Comparison of ENCODE assay signal across 8 cellular contexts in genomic region chr6:117482240-117483003, GRCh38. TPM values are rescaled to one million over a fixed set of nuclear protein-coding genes. Genes with fewer than 3 reads are reported as not detected.
DNase-seq lines count a peak whose midpoint lies in the region; ATAC-seq and TF ChIP-seq lines count a peak whose summit lies in the region.

Gene DCBLD1 (plus strand): TSS chr6:117482674. CDS start chr6:117482782, 108 bp downstream.

- no peak within 1 kb of the TSS for H3K27ac Mint-ChIP-seq in CD4-positive, alpha-beta T cell
- peak within 1 kb of the TSS; percentile 87 for H3K27ac Mint-ChIP-seq in activated T-cell treated with anti-CD3 and anti-CD28 coated beads, Interleukin-2, amount 50 U/mL, for 72 hours
- peak within 1 kb of the TSS; percentile 71 to 89 for H3K27ac Mint-ChIP-seq in stimulated activated naive CD8-positive, alpha-beta T cell treated with anti-CD3 and anti-CD28 coated beads, Interleukin-15, amount 100 ng/mL, for 72 hours

- peaks cover 19% of the 10 kb centered on the region for H3K4me1 Mint-ChIP-seq in CD4-positive, alpha-beta T cell (ENCODE audit: low read depth)
- H3K4me1 Mint-ChIP-seq in activated T-cell treated with anti-CD3 and anti-CD28 coated beads, Interleukin-2, amount 50 U/mL, for 72 hours (ENCODE audit: low read depth), result peaks cover 22% of the 10 kb centered on the region
- peaks cover 18% of the 10 kb centered on the region for H3K4me1 Mint-ChIP-seq in stimulated activated naive CD8-positive, alpha-beta T cell treated with anti-CD3 and anti-CD28 coated beads, Interleukin-15, amount 100 ng/mL, for 72 hours

- TF ChIP-seq POLR2A in esophagus squamous epithelium (IDR thresholded peaks at IDR 0.05), result peak in 2 of 4 donors; percentile 31 to 61

- peak; percentile 59 for ATAC-seq in CD4-positive, alpha-beta T cell (ENCODE audit: poor library complexity)
- ATAC-seq in GM19395 (IDR thresholded peaks at IDR 0.05; ENCODE audit: unreplicated experiment) (peak; percentile 74), HG03460 (IDR thresholded peaks at IDR 0.05; ENCODE audit: unreplicated experiment) (peak; percentile 64)
- peak; percentile 88 to 89 for ATAC-seq in activated T-cell treated with anti-CD3 and anti-CD28 coated beads, Interleukin-2, amount 50 U/mL, for 72 hours (replicated peaks in 1 of 2)
- peak; percentile 83 for ATAC-seq in stimulated activated naive CD8-positive, alpha-beta T cell treated with anti-CD3 and anti-CD28 coated beads, Interleukin-15, amount 100 ng/mL, for 72 hours

- H3K36me3 Mint-ChIP-seq in CD4-positive, alpha-beta T cell (ENCODE audit: low read depth), result no peaks in the 10 kb centered on the region
- peaks cover 0 to 2% of the 10 kb centered on the region in 2 donors for H3K36me3 Mint-ChIP-seq in activated T-cell treated with anti-CD3 and anti-CD28 coated beads, Interleukin-2, amount 50 U/mL, for 72 hours (ENCODE audit: insufficient read depth in 2 of 2)

- H3K36me3 ChIP-seq in OCI-LY3 (replicated peaks; ENCODE audit: low read depth, low read length) (no peaks in the 10 kb centered on the region), esophagus squamous epithelium (no peaks in the 10 kb centered on the region), muscle layer of duodenum (ENCODE audit: control insufficient read depth in 1 of 2, insufficient read depth in 2 of 2, low read length in 2 of 2) (no peaks in the 10 kb centered on the region)

- peak within 1 kb of the TSS; percentile 81 for H2AFZ ChIP-seq in OCI-LY3 (ENCODE audit: low read depth, low read length)

- H4K20me1 ChIP-seq in OCI-LY3 (ENCODE audit: insufficient read depth, low read length), result no peaks in the 10 kb centered on the region

- H3K27me3 ChIP-seq in CD4-positive, alpha-beta T cell (ENCODE audit: control insufficient read depth, insufficient read depth, low read length), result peaks cover 32% of the 10 kb centered on the region
- H3K27me3 ChIP-seq in OCI-LY3 (ENCODE audit: low read depth, low read length) (no peaks in the 10 kb centered on the region), esophagus squamous epithelium (no peaks in the 10 kb centered on the region), muscle layer of duodenum (ENCODE audit: low read depth, low read length) (no peaks in the 10 kb centered on the region)

- H3K9ac ChIP-seq in OCI-LY3 (ENCODE audit: low read length), result peak within 1 kb of the TSS; percentile 89

- peak within 1 kb of the TSS; percentile 84 for H3K4me2 ChIP-seq in OCI-LY3 (ENCODE audit: low read length)

- TF ChIP-seq CTCF in CD4-positive, alpha-beta T cell (IDR thresholded peaks at IDR 0.05), result no peak
- TF ChIP-seq CTCF in OCI-LY3 (IDR thresholded peaks at IDR 0.05; ENCODE audit: low read depth, low read length), result no peak
- peak in 1 of 6 experiments; percentile 3 for TF ChIP-seq CTCF in esophagus squamous epithelium (IDR thresholded peaks at IDR 0.05)

- no peaks in the 10 kb centered on the region for H3K9me3 ChIP-seq in CD4-positive, alpha-beta T cell (ENCODE audit: control insufficient read depth, low read length)
- no peaks in the 10 kb centered on the region for H3K9me3 ChIP-seq in OCI-LY3 (ENCODE audit: insufficient read depth, low read length)
- H3K9me3 ChIP-seq in esophagus squamous epithelium, result no peaks in the 10 kb centered on the region
- H3K9me3 ChIP-seq in muscle layer of duodenum (ENCODE audit: control insufficient read depth in 1 of 2, low read length in 2 of 2), result no peaks in the 10 kb centered on the region

- peaks cover 79% of the 10 kb centered on the region for H3K27me3 Mint-ChIP-seq in CD4-positive, alpha-beta T cell
- H3K27me3 Mint-ChIP-seq in activated T-cell treated with anti-CD3 and anti-CD28 coated beads, Interleukin-2, amount 50 U/mL, for 72 hours (ENCODE audit: low read depth), result peaks cover 63% of the 10 kb centered on the region
- peaks cover 62% of the 10 kb centered on the region for H3K27me3 Mint-ChIP-seq in stimulated activated naive CD8-positive, alpha-beta T cell treated with anti-CD3 and anti-CD28 coated beads, Interleukin-15, amount 100 ng/mL, for 72 hours

- peak within 1 kb of the TSS; percentile 89 for H3K4me3 Mint-ChIP-seq in CD4-positive, alpha-beta T cell
- peak within 1 kb of the TSS; percentile 97 to 99 for H3K4me3 Mint-ChIP-seq in activated T-cell treated with anti-CD3 and anti-CD28 coated beads, Interleukin-2, amount 50 U/mL, for 72 hours
- H3K4me3 Mint-ChIP-seq in stimulated activated naive CD8-positive, alpha-beta T cell treated with anti-CD3 and anti-CD28 coated beads, Interleukin-15, amount 100 ng/mL, for 72 hours, result peak within 1 kb of the TSS; percentile 88 to 92

- DNase-seq in CD4-positive, alpha-beta T cell, result peak in 9 of 10 experiments; percentile 12 to 49 (median 30)
- peak; percentile 70 to 76 for DNase-seq in activated T-cell treated with anti-CD3 and anti-CD28 coated beads, Interleukin-2, amount 50 U/mL, for 72 hours
- DNase-seq in esophagus squamous epithelium (lab: John Stamatoyannopoulos, UW), result peak; percentile 14
- peak; percentile 64 to 66 for DNase-seq in stimulated activated naive CD8-positive, alpha-beta T cell treated with anti-CD3 and anti-CD28 coated beads, Interleukin-15, amount 100 ng/mL, for 72 hours

- peak within 1 kb of the TSS; percentile 98 for H3K4me3 ChIP-seq in OCI-LY3 (ENCODE audit: low read length)
- H3K4me3 ChIP-seq in esophagus squamous epithelium, result peak within 1 kb of the TSS; percentile 59 to 87 (median 80)
- peak within 1 kb of the TSS; percentile 68 to 92 for H3K4me3 ChIP-seq in muscle layer of duodenum (ENCODE audit: low read depth in 1 of 2, low read length in 2 of 2)

- H3K9me3 Mint-ChIP-seq in CD4-positive, alpha-beta T cell, result no peaks in the 10 kb centered on the region
- no peaks in the 10 kb centered on the region for H3K9me3 Mint-ChIP-seq in activated T-cell treated with anti-CD3 and anti-CD28 coated beads, Interleukin-2, amount 50 U/mL, for 72 hours
- H3K9me3 Mint-ChIP-seq in stimulated activated naive CD8-positive, alpha-beta T cell treated with anti-CD3 and anti-CD28 coated beads, Interleukin-15, amount 100 ng/mL, for 72 hours, result no peaks in the 10 kb centered on the region

- no peaks in the 10 kb centered on the region for H3K79me2 ChIP-seq in OCI-LY3 (ENCODE audit: low read length)

- intact Hi-C loops in CD4-positive, alpha-beta T cell (cut with DNase I, micrococcal nuclease), result loop anchor here in 1 of 2 experiments (5.0 kb wide), 1 partner anchor 65 kb away; no protein-coding TSS in a partner anchor
- intact Hi-C loops in esophagus squamous epithelium (cut with DNase I), result no loop called here

- H3K4me1 ChIP-seq in OCI-LY3 (ENCODE audit: low read length), result peaks cover 27% of the 10 kb centered on the region
- peaks cover 10 to 37% (median 13%) of the 10 kb centered on the region in 3 donors for H3K4me1 ChIP-seq in esophagus squamous epithelium
- H3K4me1 ChIP-seq in muscle layer of duodenum (ENCODE audit: control insufficient read depth in 1 of 2, insufficient read depth in 2 of 2, low read length in 2 of 2), result peaks cover 0 to 13% of the 10 kb centered on the region in 2 donors

- 0 to 1% methylated on average over 2 to 27 of the region's 96 CpGs for WGBS in esophagus squamous epithelium, 2 donors

- CTCF ChIA-PET in CD4-positive, alpha-beta T cell (lab: Charles Lee), result interaction anchor here (1.1 kb wide), 1 partner anchor 74 kb away, joined by 5 read pairs; no protein-coding TSS in a partner anchor

- POLR2A ChIA-PET in CD4-positive, alpha-beta T cell (lab: Charles Lee), result interaction anchor here (1.5 to 2.8 kb wide), 3 partner anchors 11 to 120 kb away, joined by 4 to 15 read pairs (median 7); partner anchors contain the start of gene GOPC

- H3K27ac ChIP-seq in CD4-positive, alpha-beta T cell (ENCODE audit: low read depth, low read length), result no peak within 1 kb of the TSS
- H3K27ac ChIP-seq in OCI-LY3 (ENCODE audit: low read length), result no peak within 1 kb of the TSS
- peak within 1 kb of the TSS; percentile 83 to 92 (median 88) for H3K27ac ChIP-seq in esophagus squamous epithelium
- H3K27ac ChIP-seq in muscle layer of duodenum (ENCODE audit: low read length), result peak within 1 kb of the TSS; percentile 53

RNA-seq across cellular contexts. Expression of gene DCBLD1, which starts in this region (rescaled TPM):
- total RNA-seq in CD4-positive, alpha-beta T cell, result 1 to 10 TPM; 1.3 to 1.4 TPM
- 1 to 10 TPM; 2.9 to 3.4 TPM for total RNA-seq in activated T-cell treated with anti-CD3 and anti-CD28 coated beads, Interleukin-2, amount 50 U/mL, for 72 hours
- total RNA-seq in esophagus squamous epithelium, result 10 to 100 TPM in 2 of 4 donors, 1 to 10 TPM in 2; 6.7 to 19.1 (median 10.8) TPM

Comparison
In these comparisons a context has a peak if more than half of its experiments do, and no peak if none do; other contexts are left out.
1. DNase-seq: peak in every context shown above with its lines; median percentile 73 in activated T-cell treated with anti-CD3 and anti-CD28 coated beads, Interleukin-2, amount 50 U/mL, for 72 hours; 65 in stimulated activated naive CD8-positive, alpha-beta T cell treated with anti-CD3 and anti-CD28 coated beads, Interleukin-15, amount 100 ng/mL, for 72 hours; 30 in CD4-positive, alpha-beta T cell; 14 in esophagus squamous epithelium.
2. H3K27ac ChIP-seq: peak in esophagus squamous epithelium (4 of 4) and muscle layer of duodenum (single experiment); none in CD4-positive, alpha-beta T cell (single experiment) and OCI-LY3 (single experiment).
3. Peak in every context shown above with its lines, with median percentiles within 50 percentile points of each other: ATAC-seq, H3K4me3 Mint-ChIP-seq and H3K4me3 ChIP-seq.